Comparison of ENCODE assay signal across 22 cellular contexts in the genomic region with DNA sequence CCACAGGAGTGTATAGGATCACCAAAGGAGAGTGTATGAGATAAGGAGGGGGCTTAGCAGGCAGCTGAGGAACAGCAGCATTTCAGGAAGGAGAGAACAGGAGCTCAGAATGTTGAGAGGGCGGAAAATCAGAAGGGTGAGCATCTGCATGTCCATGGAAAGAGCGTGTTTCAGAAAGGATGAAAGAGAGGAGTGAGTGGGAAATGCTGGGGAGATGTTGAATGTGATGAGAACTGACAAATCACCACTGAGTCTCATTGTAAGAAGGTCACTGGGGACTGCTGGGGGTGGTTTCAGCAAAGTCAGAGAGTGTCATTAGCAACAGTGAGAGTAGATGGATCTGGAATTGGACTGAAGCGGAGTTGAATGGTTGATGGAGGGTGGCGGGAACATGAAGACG.
DNase-seq lines count a peak whose midpoint lies in the region; ATAC-seq lines count a peak whose summit lies in the region.
"Had no signal": no experiment of that assay in that cellular context is flagged by ENCODE, and none has a peak within 500 bp of the region (broad histone marks: within the 10 kb centered on the region; RNA-seq: fewer than 3 reads in every experiment).

No MANE protein-coding gene starts in this region.

- intact Hi-C loops in activated T-helper 2 cell treated with anti-CD3 and anti-CD28 coated beads, Interferon-gamma antibody, Interleukin-2, Interleukin-4, amounts not matched to agents 10 μg/mL and 5 μg/mL and 100 μg/mL, durations not matched to agents 14 hours and 24 hours and 36 hours (cut with micrococcal nuclease) = loop anchor here (2.0 to 10.0 kb wide), 3 partner anchors 58 to 375 kb away; a partner anchor contains a TSS
- intact Hi-C loops in left ventricle myocardium superior (cut with micrococcal nuclease) = loop anchor here (2.0 kb wide), 1 partner anchor 177 kb away; no protein-coding TSS in a partner anchor

- H3K4me1 Mint-ChIP-seq in stimulated activated naive CD8-positive, alpha-beta T cell treated with anti-CD3 and anti-CD28 coated beads, Interleukin-15, Interleukin-2, amounts not matched to agents 100 ng/mL and 50 ng/mL, for 24 hours (ENCODE audit: low read depth) = peaks cover 87% of the 10 kb centered on the region
- peaks cover 77% of the 10 kb centered on the region for H3K4me1 Mint-ChIP-seq in stimulated activated naive CD8-positive, alpha-beta T cell treated with anti-CD3 and anti-CD28 coated beads, Interleukin-15, amount 100 ng/mL, for 72 hours
- H3K4me1 Mint-ChIP-seq in activated T-helper 2 cell treated with anti-CD3 and anti-CD28 coated beads, Interferon-gamma antibody, Interleukin-2, Interleukin-4, amounts not matched to agents 10 μg/mL and 5 μg/mL and 100 μg/mL, durations not matched to agents 14 hours and 24 hours and 36 hours (ENCODE audit: low read depth) = peaks cover 67% of the 10 kb centered on the region

- no peak for DNase-seq in stimulated activated naive CD8-positive, alpha-beta T cell treated with anti-CD3 and anti-CD28 coated beads, Interleukin-15, amount 100 ng/mL, for 72 hours
- no peak for DNase-seq in activated T-helper 2 cell treated with anti-CD3 and anti-CD28 coated beads, Interferon-gamma antibody, Interleukin-2, Interleukin-4, amounts not matched to agents 10 μg/mL and 5 μg/mL and 100 μg/mL, durations not matched to agents 14 hours and 24 hours and 36 hours (ENCODE audit: low spot score)
- DNase-seq in mesenchymal stem cell (no peak), left ventricle myocardium superior (no peak), OCI-M2 (lab: John Stamatoyannopoulos, UW; ENCODE audit: unreplicated experiment) (no peak), KBM-7 (no peak)
- DNase-seq: Calu3; CD8-positive, alpha-beta T cell; DMS53; IMR-90; Kasumi-1; MG63; NCI-H1048; NCI-H1436; NCI-H2029; NCI-H2171; NCI-H526; PC-9; SJCRH30 had no signal

- H3K9ac ChIP-seq in mesenchymal stem cell (ENCODE audit: low read length) = no peak overlapping the region
- H3K9ac ChIP-seq: BLaER1 had no signal

- H4K91ac ChIP-seq in mesenchymal stem cell (ENCODE audit: low read length) = no peak overlapping the region

- no peak overlapping the region for H2BK5ac ChIP-seq in mesenchymal stem cell (ENCODE audit: low read depth, low read length, poor library complexity, severe bottlenecking)

- no peak overlapping the region for H4K8ac ChIP-seq in mesenchymal stem cell (ENCODE audit: low read length)

- no peak overlapping the region for H2BK15ac ChIP-seq in mesenchymal stem cell (ENCODE audit: low read depth, poor library complexity, severe bottlenecking)

- H3K23ac ChIP-seq in mesenchymal stem cell (ENCODE audit: low read length in 2 of 2) = no peak overlapping the region

- peaks cover 32% of the 10 kb centered on the region for H3K79me1 ChIP-seq in mesenchymal stem cell (replicated peaks; ENCODE audit: low read length, poor library complexity, severe bottlenecking)

- 90% methylated on average over 5 of the region's 5 CpGs for WGBS in mesenchymal stem cell

- in situ Hi-C loops in KBM-7 (cut with MboI; ENCODE audit: low pct_unique_long_range_greater_than_20kb, low sequenced_read_pairs) = loop anchor here (25.0 kb wide), 1 partner anchor 167 kb away; no protein-coding TSS in a partner anchor

- H3K27ac Mint-ChIP-seq in stimulated activated naive CD8-positive, alpha-beta T cell treated with anti-CD3 and anti-CD28 coated beads, Interleukin-15, Interleukin-2, amounts not matched to agents 100 ng/mL and 50 ng/mL, for 24 hours = peak overlapping the region; percentile 21
- peak overlapping the region in 1 of 2 donors; percentile 20 for H3K27ac Mint-ChIP-seq in stimulated activated naive CD8-positive, alpha-beta T cell treated with anti-CD3 and anti-CD28 coated beads, Interleukin-15, amount 100 ng/mL, for 72 hours
- peak overlapping the region; percentile 18 for H3K27ac Mint-ChIP-seq in activated T-helper 2 cell treated with anti-CD3 and anti-CD28 coated beads, Interferon-gamma antibody, Interleukin-2, Interleukin-4, amounts not matched to agents 10 μg/mL and 5 μg/mL and 100 μg/mL, durations not matched to agents 14 hours and 24 hours and 36 hours
- H3K27ac Mint-ChIP-seq: CD8-positive, alpha-beta T cell had no signal

- H3K9me3 Mint-ChIP-seq in stimulated activated naive CD8-positive, alpha-beta T cell treated with anti-CD3 and anti-CD28 coated beads, Interleukin-15, Interleukin-2, amounts not matched to agents 100 ng/mL and 50 ng/mL, for 24 hours = peaks cover 5% of the 10 kb centered on the region
- H3K9me3 Mint-ChIP-seq in stimulated activated naive CD8-positive, alpha-beta T cell treated with anti-CD3 and anti-CD28 coated beads, Interleukin-15, amount 100 ng/mL, for 72 hours = peaks cover 8 to 11% of the 10 kb centered on the region in 2 donors
- peaks cover 6% of the 10 kb centered on the region for H3K9me3 Mint-ChIP-seq in activated T-helper 2 cell treated with anti-CD3 and anti-CD28 coated beads, Interferon-gamma antibody, Interleukin-2, Interleukin-4, amounts not matched to agents 10 μg/mL and 5 μg/mL and 100 μg/mL, durations not matched to agents 14 hours and 24 hours and 36 hours
- H3K9me3 Mint-ChIP-seq: CD8-positive, alpha-beta T cell had no signal

- H3K14ac ChIP-seq in mesenchymal stem cell (ENCODE audit: low read length in 2 of 2) = no peak overlapping the region

- no peak overlapping the region for H3K4ac ChIP-seq in mesenchymal stem cell (ENCODE audit: low read depth in 1 of 2, low read length in 2 of 2)

- H3K4me3 ChIP-seq in mesenchymal stem cell (ENCODE audit: insufficient read depth in 1 of 2, low read depth in 1 of 2, low read length in 2 of 2) = no peak overlapping the region
- H3K4me3 ChIP-seq: A549, BLaER1, MG63, PC-9, SJCRH30 had no signal

- no peak overlapping the region for H3K27ac ChIP-seq in mesenchymal stem cell (ENCODE audit: low read length, poor library complexity, severe bottlenecking)
- H3K27ac ChIP-seq: A549, BLaER1, PC-9, SJCRH30 had no signal

- peaks cover 3 to 10% of the 10 kb centered on the region in 2 experiments for H3K36me3 ChIP-seq in mesenchymal stem cell (ENCODE audit: control insufficient read depth in 1 of 2, insufficient read depth in 2 of 2, low read depth in 1 of 2, low read length in 2 of 2)
- H3K36me3 ChIP-seq: SJCRH30 had no signal

- H3K27me3 Mint-ChIP-seq in stimulated activated naive CD8-positive, alpha-beta T cell treated with anti-CD3 and anti-CD28 coated beads, Interleukin-15, Interleukin-2, amounts not matched to agents 100 ng/mL and 50 ng/mL, for 24 hours = peaks cover 4% of the 10 kb centered on the region
- H3K27me3 Mint-ChIP-seq in stimulated activated naive CD8-positive, alpha-beta T cell treated with anti-CD3 and anti-CD28 coated beads, Interleukin-15, amount 100 ng/mL, for 72 hours = peaks cover 20% of the 10 kb centered on the region
- no peaks in the 10 kb centered on the region for H3K27me3 Mint-ChIP-seq in activated T-helper 2 cell treated with anti-CD3 and anti-CD28 coated beads, Interferon-gamma antibody, Interleukin-2, Interleukin-4, amounts not matched to agents 10 μg/mL and 5 μg/mL and 100 μg/mL, durations not matched to agents 14 hours and 24 hours and 36 hours (ENCODE audit: low read depth)

- peak overlapping the region; percentile 33 for H2AK5ac ChIP-seq in mesenchymal stem cell (ENCODE audit: low read length, severe bottlenecking)

- H3K4me3 Mint-ChIP-seq in stimulated activated naive CD8-positive, alpha-beta T cell treated with anti-CD3 and anti-CD28 coated beads, Interleukin-15, Interleukin-2, amounts not matched to agents 100 ng/mL and 50 ng/mL, for 24 hours = no peak overlapping the region
- H3K4me3 Mint-ChIP-seq in stimulated activated naive CD8-positive, alpha-beta T cell treated with anti-CD3 and anti-CD28 coated beads, Interleukin-15, amount 100 ng/mL, for 72 hours = no peak overlapping the region
- no peak overlapping the region for H3K4me3 Mint-ChIP-seq in activated T-helper 2 cell treated with anti-CD3 and anti-CD28 coated beads, Interferon-gamma antibody, Interleukin-2, Interleukin-4, amounts not matched to agents 10 μg/mL and 5 μg/mL and 100 μg/mL, durations not matched to agents 14 hours and 24 hours and 36 hours (ENCODE audit: low read depth)
- H3K4me3 Mint-ChIP-seq: CD8-positive, alpha-beta T cell had no signal

- no peaks in the 10 kb centered on the region for H3K9me3 ChIP-seq in mesenchymal stem cell (ENCODE audit: control insufficient read depth, low read length)
- H3K9me3 ChIP-seq: A549, BLaER1, MG63, SJCRH30 had no signal

- no peak for ATAC-seq in stimulated activated naive CD8-positive, alpha-beta T cell treated with anti-CD3 and anti-CD28 coated beads, Interleukin-15, amount 100 ng/mL, for 72 hours
- no peak for ATAC-seq in left ventricle myocardium superior
- ATAC-seq: A549; CD8-positive, alpha-beta T cell had no signal

- H3K4me2 ChIP-seq in mesenchymal stem cell (ENCODE audit: low read length, poor library complexity, severe bottlenecking) = no peak overlapping the region
- H3K4me2 ChIP-seq: A549, PC-9 had no signal

- no peak overlapping the region for H2AFZ ChIP-seq in mesenchymal stem cell (ENCODE audit: low read depth, low read length)
- H2AFZ ChIP-seq: PC-9 had no signal

- no peaks in the 10 kb centered on the region for H3K27me3 ChIP-seq in mesenchymal stem cell (ENCODE audit: control insufficient read depth in 1 of 2, insufficient read depth in 1 of 2, low read length in 2 of 2)
- H3K27me3 ChIP-seq: BLaER1, MG63, SJCRH30 had no signal

- H3K18ac ChIP-seq in mesenchymal stem cell (ENCODE audit: low read depth in 1 of 2, low read length in 2 of 2) = no peak overlapping the region

- H3K36me3 Mint-ChIP-seq in stimulated activated naive CD8-positive, alpha-beta T cell treated with anti-CD3 and anti-CD28 coated beads, Interleukin-15, Interleukin-2, amounts not matched to agents 100 ng/mL and 50 ng/mL, for 24 hours (ENCODE audit: low read depth) = peaks cover 28% of the 10 kb centered on the region
- H3K36me3 Mint-ChIP-seq in activated T-helper 2 cell treated with anti-CD3 and anti-CD28 coated beads, Interferon-gamma antibody, Interleukin-2, Interleukin-4, amounts not matched to agents 10 μg/mL and 5 μg/mL and 100 μg/mL, durations not matched to agents 14 hours and 24 hours and 36 hours (ENCODE audit: low read depth) = peaks cover 39% of the 10 kb centered on the region
- H3K36me3 Mint-ChIP-seq: CD8-positive, alpha-beta T cell had no signal

- H2BK120ac ChIP-seq in mesenchymal stem cell (ENCODE audit: low read depth, low read length) = no peak overlapping the region

- peaks cover 12% of the 10 kb centered on the region for H3K4me1 ChIP-seq in mesenchymal stem cell (ENCODE audit: control insufficient read depth, insufficient read depth, low read depth, low read length)
- H3K4me1 ChIP-seq: SJCRH30 had no signal

- H2BK12ac ChIP-seq in mesenchymal stem cell (ENCODE audit: low read length in 2 of 2) = no peak overlapping the region
